25 cellular contexts compared by ENCODE assay signal in genomic region chr16:88864521-88864920, GRCh38. TPM values are rescaled to one million over a fixed set of nuclear protein-coding genes. Genes with fewer than 3 reads are reported as not detected.
"Had no signal": no experiment of that assay in that cellular context is flagged by ENCODE, and none has a peak within 500 bp of the region (broad histone marks: within the 10 kb centered on the region; RNA-seq: fewer than 3 reads in every experiment).

No MANE protein-coding gene starts in this region.

- H3K27me3 ChIP-seq: MG63 had no signal

- H3K27ac ChIP-seq: HL-60, SJCRH30 had no signal

- ATAC-seq: Panc1, PC-3, Right ventricle myocardium inferior, SK-N-SH treated with all-trans-retinoic acid at 6 μM for 48 hours had no signal

- H3K9me3 ChIP-seq: MG63, SJCRH30 had no signal

- FAIRE-seq: HTR-8/SVneo had no signal

- DNase-seq: Karpas-422; KG1; MG63; NCI-H1092; NCI-H1105 treated with DMSO at 0.1 percent for 48 hours; NCI-H1436; NCI-H187; NCI-H2029; NCI-H2081 treated with DMSO at 0.1 percent for 48 hours; NCI-H2171; NCI-H226; NCI-H446; NCI-H510A; NCI-H524 treated with DMSO at 0.1 percent for 48 hours; NCI-H69; NCI-H774; NK-92 treated with Interleukin-12 subunit alpha and Interleukin-12 subunit beta, amount 100 ng/mL, for 24 hours; PC-3; SHP77 treated with DMSO at 0.1 percent for 48 hours; SJCRH30 had no signal

- H3K36me3 ChIP-seq: MG63, SJCRH30 had no signal

- H3K4me3 ChIP-seq: MG63, SJCRH30 had no signal

RNA-seq across cellular contexts. Expression of gene PABPN1L, which starts 1.9 kb away (rescaled TPM):
- total RNA-seq: PC-3, Right ventricle myocardium inferior, SJCRH30 had no signal
